In the genomic region with DNA sequence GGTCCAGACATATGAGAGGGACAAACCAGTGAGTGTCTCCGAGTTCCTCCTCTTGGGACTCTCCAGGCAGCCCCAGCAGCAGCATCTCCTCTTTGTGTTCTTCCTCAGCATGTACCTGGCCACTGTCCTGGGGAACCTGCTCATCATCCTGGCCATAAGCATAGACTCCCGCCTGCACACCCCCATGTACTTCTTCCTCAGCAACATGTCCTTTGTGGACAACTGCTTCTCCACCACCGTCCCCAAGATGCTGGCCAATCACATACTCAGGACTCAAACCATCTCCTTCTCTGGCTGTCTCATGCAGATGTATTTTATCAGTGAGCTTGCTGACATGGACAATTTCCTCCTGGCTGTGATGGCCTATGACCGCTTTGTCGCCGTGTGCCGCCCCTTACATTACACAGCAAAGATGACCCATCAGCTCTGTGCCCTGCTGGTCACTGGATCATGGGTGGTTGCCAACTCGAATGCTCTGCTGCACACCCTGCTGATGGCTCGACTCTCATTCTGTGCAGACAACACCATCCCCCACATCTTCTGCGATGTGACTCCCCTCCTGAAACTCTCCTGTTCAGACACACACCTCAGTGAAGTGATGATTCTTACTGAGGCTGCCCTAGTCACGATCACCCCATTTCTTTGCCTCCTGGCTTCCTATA, we compare ENCODE assay signal across 1 cellular context.
TF ChIP-seq lines count a peak whose summit lies in the region.

No MANE protein-coding gene starts in this region.

TF ChIP-seq in GM12878, 131 proteins besides CTCF, POLR2A, EP300 and RAD21:
- TF ChIP-seq BCL11A (IDR thresholded peaks at IDR 0.05; ENCODE audit: low read depth, low read length): no peak
- TF ChIP-seq ZSCAN29 (IDR thresholded peaks at IDR 0.05): no peak
- TF ChIP-seq, protein P1, sequence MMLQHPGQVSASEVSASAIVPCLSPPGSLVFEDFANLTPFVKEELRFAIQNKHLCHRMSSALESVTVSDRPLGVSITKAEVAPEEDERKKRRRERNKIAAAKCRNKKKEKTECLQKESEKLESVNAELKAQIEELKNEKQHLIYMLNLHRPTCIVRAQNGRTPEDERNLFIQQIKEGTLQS (IDR thresholded peaks at IDR 0.05; ENCODE audit: borderline replicate concordance, extremely low read depth, low read depth, low read length): no peak
- TF ChIP-seq, protein P2, sequence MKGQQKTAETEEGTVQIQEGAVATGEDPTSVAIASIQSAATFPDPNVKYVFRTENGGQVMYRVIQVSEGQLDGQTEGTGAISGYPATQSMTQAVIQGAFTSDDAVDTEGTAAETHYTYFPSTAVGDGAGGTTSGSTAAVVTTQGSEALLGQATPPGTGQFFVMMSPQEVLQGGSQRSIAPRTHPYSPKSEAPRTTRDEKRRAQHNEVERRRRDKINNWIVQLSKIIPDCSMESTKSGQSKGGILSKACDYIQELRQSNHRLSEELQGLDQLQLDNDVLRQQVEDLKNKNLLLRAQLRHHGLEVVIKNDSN (IDR thresholded peaks at IDR 0.05; ENCODE audit: borderline replicate concordance, extremely low read length, insufficient read depth, low read depth, low read length): no peak
- TF ChIP-seq, protein P3, sequence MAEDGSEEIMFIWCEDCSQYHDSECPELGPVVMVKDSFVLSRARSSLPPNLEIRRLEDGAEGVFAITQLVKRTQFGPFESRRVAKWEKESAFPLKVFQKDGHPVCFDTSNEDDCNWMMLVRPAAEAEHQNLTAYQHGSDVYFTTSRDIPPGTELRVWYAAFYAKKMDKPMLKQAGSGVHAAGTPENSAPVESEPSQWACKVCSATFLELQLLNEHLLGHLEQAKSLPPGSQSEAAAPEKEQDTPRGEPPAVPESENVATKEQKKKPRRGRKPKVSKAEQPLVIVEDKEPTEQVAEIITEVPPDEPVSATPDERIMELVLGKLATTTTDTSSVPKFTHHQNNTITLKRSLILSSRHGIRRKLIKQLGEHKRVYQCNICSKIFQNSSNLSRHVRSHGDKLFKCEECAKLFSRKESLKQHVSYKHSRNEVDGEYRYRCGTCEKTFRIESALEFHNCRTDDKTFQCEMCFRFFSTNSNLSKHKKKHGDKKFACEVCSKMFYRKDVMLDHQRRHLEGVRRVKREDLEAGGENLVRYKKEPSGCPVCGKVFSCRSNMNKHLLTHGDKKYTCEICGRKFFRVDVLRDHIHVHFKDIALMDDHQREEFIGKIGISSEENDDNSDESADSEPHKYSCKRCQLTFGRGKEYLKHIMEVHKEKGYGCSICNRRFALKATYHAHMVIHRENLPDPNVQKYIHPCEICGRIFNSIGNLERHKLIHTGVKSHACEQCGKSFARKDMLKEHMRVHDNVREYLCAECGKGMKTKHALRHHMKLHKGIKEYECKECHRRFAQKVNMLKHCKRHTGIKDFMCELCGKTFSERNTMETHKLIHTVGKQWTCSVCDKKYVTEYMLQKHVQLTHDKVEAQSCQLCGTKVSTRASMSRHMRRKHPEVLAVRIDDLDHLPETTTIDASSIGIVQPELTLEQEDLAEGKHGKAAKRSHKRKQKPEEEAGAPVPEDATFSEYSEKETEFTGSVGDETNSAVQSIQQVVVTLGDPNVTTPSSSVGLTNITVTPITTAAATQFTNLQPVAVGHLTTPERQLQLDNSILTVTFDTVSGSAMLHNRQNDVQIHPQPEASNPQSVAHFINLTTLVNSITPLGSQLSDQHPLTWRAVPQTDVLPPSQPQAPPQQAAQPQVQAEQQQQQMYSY (CRISPR knock-in tag; IDR thresholded peaks at IDR 0.05): no peak
- TF ChIP-seq HDAC6 (IDR thresholded peaks at IDR 0.05; ENCODE audit: unreplicated experiment): no peak
- TF ChIP-seq NR2F1 (conservative IDR thresholded peaks at IDR 0.05): no peak
- no peak for TF ChIP-seq MTA2 (IDR thresholded peaks at IDR 0.05; ENCODE audit: low read depth)
- TF ChIP-seq MEF2A (IDR thresholded peaks at IDR 0.05; ENCODE audit: insufficient read depth, low read depth, low read length): no peak
- no peak for TF ChIP-seq KLF5 (IDR thresholded peaks at IDR 0.05; ENCODE audit: partially characterized antibody)
- TF ChIP-seq ZNF217 (IDR thresholded peaks at IDR 0.05): no peak
- TF ChIP-seq SUZ12 (IDR thresholded peaks at IDR 0.05; ENCODE audit: unreplicated experiment): no peak
- no peak for TF ChIP-seq POU2F2 (IDR thresholded peaks at IDR 0.05; ENCODE audit: borderline replicate concordance, low read depth, low read length)
- TF ChIP-seq, protein P4, sequence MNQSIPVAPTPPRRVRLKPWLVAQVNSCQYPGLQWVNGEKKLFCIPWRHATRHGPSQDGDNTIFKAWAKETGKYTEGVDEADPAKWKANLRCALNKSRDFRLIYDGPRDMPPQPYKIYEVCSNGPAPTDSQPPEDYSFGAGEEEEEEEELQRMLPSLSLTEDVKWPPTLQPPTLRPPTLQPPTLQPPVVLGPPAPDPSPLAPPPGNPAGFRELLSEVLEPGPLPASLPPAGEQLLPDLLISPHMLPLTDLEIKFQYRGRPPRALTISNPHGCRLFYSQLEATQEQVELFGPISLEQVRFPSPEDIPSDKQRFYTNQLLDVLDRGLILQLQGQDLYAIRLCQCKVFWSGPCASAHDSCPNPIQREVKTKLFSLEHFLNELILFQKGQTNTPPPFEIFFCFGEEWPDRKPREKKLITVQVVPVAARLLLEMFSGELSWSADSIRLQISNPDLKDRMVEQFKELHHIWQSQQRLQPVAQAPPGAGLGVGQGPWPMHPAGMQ (IDR thresholded peaks at IDR 0.05; ENCODE audit: borderline replicate concordance): no peak
- no peak for TF ChIP-seq SREBF1 (IDR thresholded peaks at IDR 0.05; ENCODE audit: low read length)
